1 cellular context compared by ENCODE assay signal in the genomic region with DNA sequence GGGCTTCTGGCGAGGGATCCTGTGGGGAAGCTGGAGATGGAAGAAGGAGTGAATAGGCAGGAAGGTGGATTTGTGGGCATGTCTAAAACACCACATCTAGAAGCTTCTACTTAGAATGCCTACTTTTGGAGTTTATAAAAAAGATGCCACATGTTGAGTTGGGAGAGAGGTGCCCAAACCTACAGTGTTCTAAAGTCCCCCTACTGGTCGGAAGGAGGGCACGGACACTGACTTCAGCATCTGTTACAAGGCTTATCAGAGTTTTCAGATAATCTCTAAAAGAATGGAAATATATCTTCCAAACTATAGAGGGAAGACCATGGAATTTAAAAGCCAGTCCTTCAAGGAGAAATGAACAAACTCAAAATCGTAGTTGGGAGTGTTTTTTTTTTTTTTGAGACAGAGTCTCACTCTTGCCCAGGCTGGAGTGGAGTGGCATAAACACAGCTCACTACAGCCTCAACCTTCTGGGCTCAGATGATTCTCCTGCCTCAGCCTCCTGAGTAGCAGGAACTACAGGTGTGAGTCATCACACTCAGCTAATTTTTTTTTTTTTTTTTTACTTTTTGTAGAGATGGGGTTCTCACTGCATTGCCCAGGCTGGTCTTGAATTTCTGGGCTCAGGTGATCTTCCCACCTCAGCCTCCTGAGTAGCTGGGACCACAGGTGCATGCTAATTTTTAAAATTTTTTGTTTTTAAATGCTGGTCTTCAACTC.
TF ChIP-seq lines count a peak whose summit lies in the region.

No MANE protein-coding gene starts in this region.

TF ChIP-seq in SK-N-SH, 30 proteins besides CTCF, POLR2A, EP300 and RAD21 (continued from another document):
- TF ChIP-seq REST (IDR thresholded peaks at IDR 0.05; ENCODE audit: low read depth, low read length) = no peak
- TF ChIP-seq MEF2A (IDR thresholded peaks at IDR 0.05; ENCODE audit: borderline replicate concordance, low read depth) = no peak
- TF ChIP-seq RFX5 (IDR thresholded peaks at IDR 0.05; ENCODE audit: low read length) = no peak
- no peak for TF ChIP-seq JUND (IDR thresholded peaks at IDR 0.05)
- TF ChIP-seq, protein P1, sequence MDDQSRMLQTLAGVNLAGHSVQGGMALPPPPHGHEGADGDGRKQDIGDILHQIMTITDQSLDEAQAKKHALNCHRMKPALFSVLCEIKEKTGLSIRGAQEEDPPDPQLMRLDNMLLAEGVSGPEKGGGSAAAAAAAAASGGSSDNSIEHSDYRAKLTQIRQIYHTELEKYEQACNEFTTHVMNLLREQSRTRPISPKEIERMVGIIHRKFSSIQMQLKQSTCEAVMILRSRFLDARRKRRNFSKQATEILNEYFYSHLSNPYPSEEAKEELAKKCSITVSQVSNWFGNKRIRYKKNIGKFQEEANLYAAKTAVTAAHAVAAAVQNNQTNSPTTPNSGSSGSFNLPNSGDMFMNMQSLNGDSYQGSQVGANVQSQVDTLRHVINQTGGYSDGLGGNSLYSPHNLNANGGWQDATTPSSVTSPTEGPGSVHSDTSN (IDR thresholded peaks at IDR 0.05) = no peak
- TF ChIP-seq SIN3A (IDR thresholded peaks at IDR 0.05; ENCODE audit: borderline replicate concordance, low read depth, low read length) = no peak
- TF ChIP-seq YY1 (IDR thresholded peaks at IDR 0.05; ENCODE audit: low read depth) = no peak
- TF ChIP-seq, protein P2, sequence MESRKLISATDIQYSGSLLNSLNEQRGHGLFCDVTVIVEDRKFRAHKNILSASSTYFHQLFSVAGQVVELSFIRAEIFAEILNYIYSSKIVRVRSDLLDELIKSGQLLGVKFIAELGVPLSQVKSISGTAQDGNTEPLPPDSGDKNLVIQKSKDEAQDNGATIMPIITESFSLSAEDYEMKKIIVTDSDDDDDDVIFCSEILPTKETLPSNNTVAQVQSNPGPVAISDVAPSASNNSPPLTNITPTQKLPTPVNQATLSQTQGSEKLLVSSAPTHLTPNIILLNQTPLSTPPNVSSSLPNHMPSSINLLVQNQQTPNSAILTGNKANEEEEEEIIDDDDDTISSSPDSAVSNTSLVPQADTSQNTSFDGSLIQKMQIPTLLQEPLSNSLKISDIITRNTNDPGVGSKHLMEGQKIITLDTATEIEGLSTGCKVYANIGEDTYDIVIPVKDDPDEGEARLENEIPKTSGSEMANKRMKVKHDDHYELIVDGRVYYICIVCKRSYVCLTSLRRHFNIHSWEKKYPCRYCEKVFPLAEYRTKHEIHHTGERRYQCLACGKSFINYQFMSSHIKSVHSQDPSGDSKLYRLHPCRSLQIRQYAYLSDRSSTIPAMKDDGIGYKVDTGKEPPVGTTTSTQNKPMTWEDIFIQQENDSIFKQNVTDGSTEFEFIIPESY (IDR thresholded peaks at IDR 0.05; ENCODE audit: borderline replicate concordance, low read depth) = no peak
- TF ChIP-seq ELF1 (IDR thresholded peaks at IDR 0.05) = no peak
